Comparison of ENCODE assay signal across 8 cellular contexts in the genomic region with DNA sequence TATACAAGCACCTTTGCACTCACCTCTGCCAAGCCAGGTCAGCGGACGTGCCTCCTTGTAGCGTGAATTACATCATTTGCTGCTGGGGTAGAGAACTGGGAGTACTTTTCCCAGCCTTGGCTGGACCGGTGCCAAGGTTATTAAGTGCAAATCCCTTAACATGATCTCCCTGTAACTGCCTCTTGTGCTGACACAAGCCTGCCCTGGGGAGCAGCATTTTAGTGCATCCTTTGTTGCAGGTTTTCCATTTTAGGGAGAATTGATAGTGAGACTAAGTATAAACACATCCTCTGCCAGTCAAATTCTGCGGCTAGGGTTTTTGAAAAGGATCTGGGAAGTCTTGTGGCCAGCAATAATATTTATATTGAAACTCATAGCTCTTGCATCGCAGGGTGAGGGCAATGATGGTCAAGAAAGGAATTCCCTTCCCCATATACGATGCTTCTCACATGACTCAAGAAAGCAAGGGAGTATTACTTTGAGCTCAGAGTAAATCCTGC. TPM values are rescaled to one million over a fixed set of nuclear protein-coding genes. Genes with fewer than 3 reads are reported as not detected.
DNase-seq lines count a peak whose midpoint lies in the region; ATAC-seq and TF ChIP-seq lines count a peak whose summit lies in the region.

No MANE protein-coding gene starts in this region.

- intact Hi-C loops in PC-9 (cut with micrococcal nuclease; ENCODE audit: unreplicated experiment), result loop anchor here (2.0 kb wide), 1 partner anchor 29 kb away; no protein-coding TSS in a partner anchor

- H3F3A ChIP-seq in PC-9 (ENCODE audit: insufficient read depth, low read depth), result peaks cover 23% of the 10 kb centered on the region

- no peak overlapping the region for H3K9ac ChIP-seq in Karpas-422 (ENCODE audit: low read length)

- H3K4me3 ChIP-seq in PC-9, result no peak overlapping the region
- H3K4me3 ChIP-seq in foreskin fibroblast (ENCODE audit: low read depth in 1 of 2, low read length in 2 of 2), result no peak overlapping the region
- no peak overlapping the region for H3K4me3 ChIP-seq in Karpas-422 (ENCODE audit: low read length)

- CTCF ChIA-PET in PC-9 (lab: Charles Lee), result no interaction called here
- CTCF ChIA-PET in activated naive CD4-positive, alpha-beta T cell treated with anti-CD3 and anti-CD28 coated beads, Interleukin-2, amount 10 ng/mL, durations not matched to agents 7 days and 5 days (lab: Charles Lee), result no interaction called here

- no peak for TF ChIP-seq EP300 in Ishikawa (IDR thresholded peaks at IDR 0.05; ENCODE audit: borderline replicate concordance)

- H3K4me2 ChIP-seq in PC-9 (peak overlapping the region; percentile 59), Karpas-422 (ENCODE audit: low read depth, low read length, poor library complexity, severe bottlenecking) (no peak overlapping the region)

- peak overlapping the region; percentile 76 for H3K27ac ChIP-seq in PC-9
- no peak overlapping the region for H3K27ac ChIP-seq in Karpas-422 (ENCODE audit: low read length)

- no peak for TF ChIP-seq RAD21 in Ishikawa (IDR thresholded peaks at IDR 0.05; ENCODE audit: low read depth)

- H4K20me1 ChIP-seq in PC-9 (ENCODE audit: insufficient read depth), result no peaks in the 10 kb centered on the region
- H4K20me1 ChIP-seq in Karpas-422 (ENCODE audit: insufficient read depth, low read depth, low read length), result no peaks in the 10 kb centered on the region

- H3K79me2 ChIP-seq in PC-9 (ENCODE audit: low read depth) (no peaks in the 10 kb centered on the region), Karpas-422 (ENCODE audit: low read length) (no peaks in the 10 kb centered on the region)

- H3K27me3 ChIP-seq in PC-9 (ENCODE audit: insufficient read depth, low read depth), result no peaks in the 10 kb centered on the region
- H3K27me3 ChIP-seq in Karpas-422 (ENCODE audit: low read length), result no peaks in the 10 kb centered on the region

- no peaks in the 10 kb centered on the region for H3K27me3 Mint-ChIP-seq in activated naive CD4-positive, alpha-beta T cell treated with anti-CD3 and anti-CD28 coated beads, Interleukin-2, amount 10 ng/mL, durations not matched to agents 7 days and 5 days

- DNase-seq in PC-9 (peak; percentile 76), foreskin fibroblast (peak; percentile 25 to 89), stromal cell of bone marrow (ENCODE audit: low read depth) (peak; percentile 96), mucosa of gallbladder (ENCODE audit: low spot score) (no peak), Karpas-422 (no peak)
- no peak for DNase-seq in activated naive CD4-positive, alpha-beta T cell treated with anti-CD3 and anti-CD28 coated beads, Interleukin-2, amount 10 ng/mL, durations not matched to agents 7 days and 5 days

- H2AFZ ChIP-seq in PC-9, result no peak overlapping the region
- H2AFZ ChIP-seq in Karpas-422 (ENCODE audit: low read length), result no peak overlapping the region

- BruUV-seq in PC-9 (replicated peaks; lab: Mats Ljungman, UMichigan), result no TSS peak

- no peak for TF ChIP-seq CTCF in PC-9 (conservative IDR thresholded peaks at IDR 0.05)
- TF ChIP-seq CTCF in foreskin fibroblast (IDR thresholded peaks at IDR 0.05; ENCODE audit: low read depth, low read length), result no peak

- no peaks in the 10 kb centered on the region for H3K9me3 Mint-ChIP-seq in activated naive CD4-positive, alpha-beta T cell treated with anti-CD3 and anti-CD28 coated beads, Interleukin-2, amount 10 ng/mL, durations not matched to agents 7 days and 5 days

- H3K4me1 ChIP-seq in PC-9 (replicated peaks; ENCODE audit: insufficient read depth) (peaks cover 24% of the 10 kb centered on the region), Karpas-422 (ENCODE audit: low read length) (no peaks in the 10 kb centered on the region)

- no peaks in the 10 kb centered on the region for H3K4me1 Mint-ChIP-seq in activated naive CD4-positive, alpha-beta T cell treated with anti-CD3 and anti-CD28 coated beads, Interleukin-2, amount 10 ng/mL, durations not matched to agents 7 days and 5 days

- no peak overlapping the region for H3K27ac Mint-ChIP-seq in activated naive CD4-positive, alpha-beta T cell treated with anti-CD3 and anti-CD28 coated beads, Interleukin-2, amount 10 ng/mL, durations not matched to agents 7 days and 5 days

- no peaks in the 10 kb centered on the region for H3K9me2 ChIP-seq in PC-9 (ENCODE audit: insufficient read depth)
- H3K9me2 ChIP-seq in Karpas-422 (replicated peaks; ENCODE audit: insufficient read depth, low read length), result no peaks in the 10 kb centered on the region

- H3K36me3 ChIP-seq in PC-9 (ENCODE audit: low read depth) (no peaks in the 10 kb centered on the region), Karpas-422 (ENCODE audit: insufficient read depth, low read length) (no peaks in the 10 kb centered on the region)

- H3K4me3 Mint-ChIP-seq in activated naive CD4-positive, alpha-beta T cell treated with anti-CD3 and anti-CD28 coated beads, Interleukin-2, amount 10 ng/mL, durations not matched to agents 7 days and 5 days, result no peak overlapping the region

- no peak for ATAC-seq in HG03354 (IDR thresholded peaks at IDR 0.05; ENCODE audit: poor library complexity, severe bottlenecking, unreplicated experiment)

- H3K9me3 ChIP-seq in PC-9 (ENCODE audit: insufficient read depth, low read depth), result no peaks in the 10 kb centered on the region
- H3K9me3 ChIP-seq in Karpas-422 (ENCODE audit: low read length), result no peaks in the 10 kb centered on the region

- no peaks in the 10 kb centered on the region for H3K36me3 Mint-ChIP-seq in activated naive CD4-positive, alpha-beta T cell treated with anti-CD3 and anti-CD28 coated beads, Interleukin-2, amount 10 ng/mL, durations not matched to agents 7 days and 5 days

- POLR2A ChIA-PET in PC-9 (lab: Charles Lee; ENCODE audit: unreplicated experiment), result interaction anchor here (0.6 kb wide), 1 partner anchor 29 kb away, joined by 7 read pairs; no protein-coding TSS in a partner anchor

TF ChIP-seq in Ishikawa, 13 proteins besides CTCF, POLR2A, EP300 and RAD21:
- TF ChIP-seq ZBTB7A (IDR thresholded peaks at IDR 0.05; ENCODE audit: low read depth), result no peak
- TF ChIP-seq CEBPB (IDR thresholded peaks at IDR 0.05), result no peak
- 0 out of 2 replicates have a peak, but pooled peaks have one; percentile 39 for TF ChIP-seq NFIC (IDR thresholded peaks at IDR 0.05)
- no peak for TF ChIP-seq FOXM1 (IDR thresholded peaks at IDR 0.05; ENCODE audit: borderline replicate concordance, low read depth)
- TF ChIP-seq, protein P1, sequence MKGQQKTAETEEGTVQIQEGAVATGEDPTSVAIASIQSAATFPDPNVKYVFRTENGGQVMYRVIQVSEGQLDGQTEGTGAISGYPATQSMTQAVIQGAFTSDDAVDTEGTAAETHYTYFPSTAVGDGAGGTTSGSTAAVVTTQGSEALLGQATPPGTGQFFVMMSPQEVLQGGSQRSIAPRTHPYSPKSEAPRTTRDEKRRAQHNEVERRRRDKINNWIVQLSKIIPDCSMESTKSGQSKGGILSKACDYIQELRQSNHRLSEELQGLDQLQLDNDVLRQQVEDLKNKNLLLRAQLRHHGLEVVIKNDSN (IDR thresholded peaks at IDR 0.05), result no peak
TF ChIP-seq in Ishikawa: peak in this region for 1.

RNA-seq across cellular contexts. Expression of gene DCLK1, which starts 32.7 kb away (rescaled TPM):
- 1.3 and 1.4 TPM in 2 replicates for total RNA-seq in PC-9 (2021)
- 6.0 TPM for total RNA-seq in mucosa of gallbladder
- total RNA-seq in Karpas-422 (2014; rRNA removed; shearing (Covaris generic); ENCODE audit: low replicate concordance), result not detected in 2 replicates

RNA-seq across cellular contexts. Expression of gene SOHLH2, which starts 50.5 kb away (rescaled TPM):
- 1.4 and 2.3 TPM in 2 replicates for total RNA-seq in PC-9 (2021)
- total RNA-seq in mucosa of gallbladder, result 0.52 TPM
- total RNA-seq in Karpas-422 (2014; rRNA removed; shearing (Covaris generic); ENCODE audit: low replicate concordance), result not detected in 2 replicates

Comparison
In these comparisons a context has a peak if more than half of its experiments do, and no peak if none do; other contexts are left out.
1. DNase-seq: peak in PC-9 (2 of 2), foreskin fibroblast (2 of 2) and stromal cell of bone marrow (single experiment); none in activated naive CD4-positive, alpha-beta T cell treated with anti-CD3 and anti-CD28 coated beads, Interleukin-2, amount 10 ng/mL, durations not matched to agents 7 days and 5 days (single experiment), mucosa of gallbladder (single experiment) and Karpas-422 (single experiment).